15 cellular contexts compared by ENCODE assay signal in the genomic region with DNA sequence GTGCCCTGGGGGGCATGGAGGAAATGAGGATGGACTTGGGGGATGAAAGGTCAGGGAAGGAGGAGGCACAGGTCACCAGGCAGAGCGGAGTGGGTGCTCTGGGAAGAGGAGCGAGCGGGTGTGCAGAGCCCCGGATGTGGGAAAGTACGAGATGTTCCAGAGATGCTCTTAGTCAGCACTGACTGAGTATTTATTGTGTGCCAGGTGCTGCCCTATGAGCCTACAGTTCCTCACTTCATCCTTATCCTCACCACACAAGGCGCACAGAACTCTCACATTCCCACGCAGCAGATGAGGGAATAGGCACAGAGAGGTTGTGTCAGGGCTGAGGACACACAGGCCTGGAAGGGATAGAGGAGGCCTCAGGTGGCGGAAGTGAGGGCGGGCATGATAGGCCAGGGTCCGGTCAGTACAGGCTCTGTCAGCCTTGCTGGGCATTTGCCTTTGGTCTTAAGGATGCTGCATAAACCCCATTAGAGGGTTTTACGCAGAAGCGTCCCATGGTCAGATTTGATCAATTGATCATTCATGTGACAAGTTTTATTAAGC.
DNase-seq lines count a peak whose midpoint lies in the region; ATAC-seq, FAIRE-seq and TF ChIP-seq lines count a peak whose summit lies in the region.
"Had no signal": no experiment of that assay in that cellular context is flagged by ENCODE, and none has a peak within 500 bp of the region (broad histone marks: within the 10 kb centered on the region; RNA-seq: fewer than 3 reads in every experiment).

No MANE protein-coding gene starts in this region.

- peak overlapping the region; percentile 97 to 99 for H3K27ac ChIP-seq in thoracic aorta
- H3K27ac ChIP-seq: KMS-11 had no signal

- H3K4me3 Mint-ChIP-seq in neural crest cell, result no peak overlapping the region
- H3K4me3 Mint-ChIP-seq: GM23338 had no signal

- no peak for ATAC-seq in thoracic aorta (ENCODE audit: insufficient number of reproducible peaks, low FRiP score, low read depth)
- no peak for ATAC-seq in HG02852 (IDR thresholded peaks at IDR 0.05; ENCODE audit: unreplicated experiment)
- ATAC-seq: GM23338 had no signal

- peak; percentile 7 for FAIRE-seq in bronchial epithelial cell (lab: Jason Lieb, UNC)

- H3K27me3 ChIP-seq in bronchial epithelial cell (ENCODE audit: control insufficient read depth, insufficient read depth, low read length) (no peaks in the 10 kb centered on the region), thoracic aorta (replicated peaks; ENCODE audit: insufficient read depth) (no peaks in the 10 kb centered on the region)

- H3K4me1 ChIP-seq in thoracic aorta (ENCODE audit: control insufficient read depth in 1 of 2, low read depth in 2 of 2), result peaks cover 50 to 84% of the 10 kb centered on the region in 2 donors

- H3K36me3 ChIP-seq in bronchial epithelial cell (ENCODE audit: control insufficient read depth, insufficient read depth, low read length) (peaks cover 3% of the 10 kb centered on the region), thoracic aorta (peaks cover 38% of the 10 kb centered on the region)

- H3K36me3 Mint-ChIP-seq in neural crest cell (ENCODE audit: low read depth), result no peaks in the 10 kb centered on the region

- TF ChIP-seq CTCF in bronchial epithelial cell (IDR thresholded peaks at IDR 0.05; ENCODE audit: insufficient read depth, low read length, severe bottlenecking) (no peak), neural crest cell (conservative IDR thresholded peaks at IDR 0.05) (no peak), thoracic aorta (IDR thresholded peaks at IDR 0.05) (no peak)

- DNase-seq in LHCN-M2 (ENCODE audit: low read depth) (peak; percentile 97), bronchial epithelial cell (ENCODE audit: low read depth) (peak; percentile 17), neural crest cell (ENCODE audit: low read depth, low spot score) (no peak), thoracic aorta (ENCODE audit: low spot score) (no peak), mesenteric fat pad (ENCODE audit: low spot score) (no peak), anterior cingulate cortex (lab: John Stamatoyannopoulos, UW) (no peak)
- DNase-seq: C1 segment of cervical spinal cord, DMS 273 treated with DMSO at 0.1 percent for 48 hours, NCI-H187 treated with DMSO at 0.1 percent for 48 hours, NCI-H2171, NCI-H82, RPMI8226 had no signal

- H3K27ac Mint-ChIP-seq in neural crest cell (ENCODE audit: unreplicated experiment), result peak overlapping the region; percentile 31
- H3K27ac Mint-ChIP-seq: GM23338 had no signal

- H3K4me3 ChIP-seq in bronchial epithelial cell (ENCODE audit: low read depth, low read length) (no peak overlapping the region), thoracic aorta (no peak overlapping the region)
- H3K4me3 ChIP-seq: GM23338 had no signal

- H3K9me3 Mint-ChIP-seq in neural crest cell, result no peaks in the 10 kb centered on the region
- H3K9me3 Mint-ChIP-seq: GM23338 had no signal

- H3K9me3 ChIP-seq in thoracic aorta, result no peaks in the 10 kb centered on the region

- peaks cover 4% of the 10 kb centered on the region for H3K4me1 Mint-ChIP-seq in neural crest cell

- no peaks in the 10 kb centered on the region for H3K27me3 Mint-ChIP-seq in neural crest cell (ENCODE audit: low read depth)

Comparison
In these comparisons a context has a peak if more than half of its experiments do, and no peak if none do; other contexts are left out.
1. DNase-seq: peak in LHCN-M2 (single experiment) and bronchial epithelial cell (single experiment); none in neural crest cell (single experiment), thoracic aorta (single experiment), mesenteric fat pad (single experiment) and anterior cingulate cortex (0 of 58).